In genomic region chr17:29722411-29723198, GRCh38 we compare ENCODE assay signal across 8 cellular contexts.
DNase-seq lines count a peak whose midpoint lies in the region; ATAC-seq and TF ChIP-seq lines count a peak whose summit lies in the region.

No MANE protein-coding gene starts in this region.

- peak overlapping the region; percentile 81 to 95 (median 92) for H3K27ac Mint-ChIP-seq in CD4-positive, CD25-positive, alpha-beta regulatory T cell
- H3K27ac Mint-ChIP-seq in T-cell = peak overlapping the region; percentile 90 to 93
- peak overlapping the region; percentile 87 to 92 for H3K27ac Mint-ChIP-seq in effector memory CD8-positive, alpha-beta T cell
- peak overlapping the region; percentile 21 to 98 (median 92) for H3K27ac Mint-ChIP-seq in naive thymus-derived CD4-positive, alpha-beta T cell

- TF ChIP-seq POLR2A in GM19193 (IDR thresholded peaks at IDR 0.05; ENCODE audit: extremely low read depth, insufficient read depth, insufficient read length) = peak; percentile 27

- H3K27me3 Mint-ChIP-seq in CD4-positive, CD25-positive, alpha-beta regulatory T cell = no peaks in the 10 kb centered on the region
- H3K27me3 Mint-ChIP-seq in T-cell = no peaks in the 10 kb centered on the region
- H3K27me3 Mint-ChIP-seq in effector memory CD8-positive, alpha-beta T cell = no peaks in the 10 kb centered on the region
- H3K27me3 Mint-ChIP-seq in naive thymus-derived CD4-positive, alpha-beta T cell = no peaks in the 10 kb centered on the region

- H3K4me3 Mint-ChIP-seq in CD4-positive, CD25-positive, alpha-beta regulatory T cell = peak overlapping the region; percentile 18 to 91 (median 78)
- H3K4me3 Mint-ChIP-seq in T-cell = peak overlapping the region; percentile 43 to 57 (median 55)
- H3K4me3 Mint-ChIP-seq in effector memory CD8-positive, alpha-beta T cell = peak overlapping the region; percentile 57 to 73
- peak overlapping the region; percentile 55 to 92 (median 72) for H3K4me3 Mint-ChIP-seq in naive thymus-derived CD4-positive, alpha-beta T cell

- peak; percentile 68 to 77 for ATAC-seq in CD4-positive, CD25-positive, alpha-beta regulatory T cell (ENCODE audit: low read depth in 2 of 2)
- ATAC-seq in HG03196 (IDR thresholded peaks at IDR 0.05; ENCODE audit: unreplicated experiment) (peak; percentile 75), T-cell (replicated peaks in 1 of 4) (peak; percentile 79 to 86 (median 82))
- peak; percentile 72 for ATAC-seq in effector memory CD8-positive, alpha-beta T cell (replicated peaks)
- ATAC-seq in naive thymus-derived CD4-positive, alpha-beta T cell = peak; percentile 84

- H3K36me3 Mint-ChIP-seq in CD4-positive, CD25-positive, alpha-beta regulatory T cell = peaks cover 15% of the 10 kb centered on the region
- peaks cover 20% of the 10 kb centered on the region for H3K36me3 Mint-ChIP-seq in T-cell
- H3K36me3 Mint-ChIP-seq in effector memory CD8-positive, alpha-beta T cell (ENCODE audit: insufficient read depth) = peaks cover 8% of the 10 kb centered on the region
- peaks cover 5 to 23% (median 16%) of the 10 kb centered on the region in 5 donors for H3K36me3 Mint-ChIP-seq in naive thymus-derived CD4-positive, alpha-beta T cell

- peaks cover 64% of the 10 kb centered on the region for H3K4me1 ChIP-seq in CD4-positive, CD25-positive, alpha-beta regulatory T cell (ENCODE audit: control insufficient read depth, insufficient read depth, low read length, poor library complexity, severe bottlenecking)
- peaks cover 56 to 74% of the 10 kb centered on the region in 2 donors for H3K4me1 ChIP-seq in naive thymus-derived CD4-positive, alpha-beta T cell (ENCODE audit: control insufficient read depth in 2 of 2, insufficient read depth in 2 of 2, low read length in 2 of 2)

- H3K27me3 ChIP-seq in CD4-positive, CD25-positive, alpha-beta regulatory T cell (ENCODE audit: control insufficient read depth, insufficient read depth, low read length) = no peaks in the 10 kb centered on the region
- H3K27me3 ChIP-seq in naive thymus-derived CD4-positive, alpha-beta T cell (ENCODE audit: control insufficient read depth in 2 of 2, insufficient read depth in 2 of 2, low read length in 2 of 2) = no peaks in the 10 kb centered on the region

- peaks cover 54 to 93% (median 64%) of the 10 kb centered on the region in 4 donors for H3K4me1 Mint-ChIP-seq in CD4-positive, CD25-positive, alpha-beta regulatory T cell
- H3K4me1 Mint-ChIP-seq in T-cell = peaks cover 82 to 90% (median 86%) of the 10 kb centered on the region in 3 donors
- H3K4me1 Mint-ChIP-seq in effector memory CD8-positive, alpha-beta T cell (ENCODE audit: low read depth in 2 of 2) = peaks cover 54 to 79% of the 10 kb centered on the region in 2 donors
- H3K4me1 Mint-ChIP-seq in naive thymus-derived CD4-positive, alpha-beta T cell = peaks cover 55 to 94% (median 85%) of the 10 kb centered on the region in 7 donors

- no peaks in the 10 kb centered on the region for H3K36me3 ChIP-seq in CD4-positive, CD25-positive, alpha-beta regulatory T cell (ENCODE audit: control insufficient read depth, insufficient read depth, low read length)
- no peaks in the 10 kb centered on the region for H3K36me3 ChIP-seq in naive thymus-derived CD4-positive, alpha-beta T cell (ENCODE audit: control insufficient read depth in 2 of 3, insufficient read depth in 3 of 3, low read length in 3 of 3)

- no peaks in the 10 kb centered on the region for H3K9me3 ChIP-seq in CD4-positive, CD25-positive, alpha-beta regulatory T cell (ENCODE audit: control insufficient read depth in 2 of 2, low read length in 2 of 2)
- no peaks in the 10 kb centered on the region for H3K9me3 ChIP-seq in naive thymus-derived CD4-positive, alpha-beta T cell (ENCODE audit: control insufficient read depth in 2 of 3, low read length in 3 of 3)

- H3K9me3 Mint-ChIP-seq in CD4-positive, CD25-positive, alpha-beta regulatory T cell = peaks cover 0 to 1% (median 0%) of the 10 kb centered on the region in 7 donors
- no peaks in the 10 kb centered on the region for H3K9me3 Mint-ChIP-seq in T-cell
- no peaks in the 10 kb centered on the region for H3K9me3 Mint-ChIP-seq in effector memory CD8-positive, alpha-beta T cell
- peaks cover 0 to 3% (median 0%) of the 10 kb centered on the region in 11 donors for H3K9me3 Mint-ChIP-seq in naive thymus-derived CD4-positive, alpha-beta T cell

- H3K4me3 ChIP-seq in CD4-positive, CD25-positive, alpha-beta regulatory T cell (ENCODE audit: low read depth, low read length) = peak overlapping the region; percentile 67
- peak overlapping the region; percentile 32 for H3K4me3 ChIP-seq in naive thymus-derived CD4-positive, alpha-beta T cell (ENCODE audit: low read length)

- CTCF ChIA-PET in T-cell (lab: Charles Lee) = interaction anchor here (0.5 to 3.1 kb wide), 14 partner anchors 10 to 109 kb away, joined by 3 to 13 read pairs (median 6); no protein-coding TSS in a partner anchor
- CTCF ChIA-PET in naive thymus-derived CD4-positive, alpha-beta T cell (lab: Charles Lee) = interaction anchor here (0.6 to 2.5 kb wide), 15 partner anchors 10 to 662 kb away, joined by 3 to 10 read pairs (median 4); no protein-coding TSS in a partner anchor

- POLR2A ChIA-PET in T-cell (lab: Charles Lee) = interaction anchor here (0.7 to 2.0 kb wide), 8 partner anchors 10 to 38 kb away, joined by 3 to 19 read pairs (median 10); no protein-coding TSS in a partner anchor
- POLR2A ChIA-PET in naive thymus-derived CD4-positive, alpha-beta T cell (lab: Charles Lee) = interaction anchor here (0.6 to 5.4 kb wide), 18 partner anchors 7 to 601 kb away, joined by 3 to 102 read pairs (median 5); no protein-coding TSS in a partner anchor

- DNase-seq in CD4-positive, CD25-positive, alpha-beta regulatory T cell = peak; percentile 16 to 70 (median 67)
- DNase-seq in T-cell = peak in 32 of 34 experiments; percentile 24 to 84 (median 58)
- DNase-seq in effector memory CD8-positive, alpha-beta T cell = peak; percentile 29 to 43 (median 43)
- DNase-seq in naive thymus-derived CD4-positive, alpha-beta T cell = peak in 7 of 9 donors; percentile 69 to 85 (median 80)
- DNase-seq in ecto neural progenitor cell (ENCODE audit: low spot score) = no peak
- no peak for DNase-seq in HuH-7.5 (ENCODE audit: low spot score)

- intact Hi-C loops in naive thymus-derived CD4-positive, alpha-beta T cell (cut with micrococcal nuclease) = loop anchor here (1.0 to 5.0 kb wide), 7 partner anchors 16 to 57 kb away; no protein-coding TSS in a partner anchor

- H3K27ac ChIP-seq in CD4-positive, CD25-positive, alpha-beta regulatory T cell (ENCODE audit: insufficient read depth, low read length, poor library complexity, severe bottlenecking) = peak overlapping the region; percentile 68
- H3K27ac ChIP-seq in naive thymus-derived CD4-positive, alpha-beta T cell (ENCODE audit: low read depth, low read length) = peak overlapping the region; percentile 72

Comparison
In these comparisons a context has a peak if more than half of its experiments do, and no peak if none do; other contexts are left out.
1. DNase-seq: peak in CD4-positive, CD25-positive, alpha-beta regulatory T cell (3 of 3), T-cell (32 of 34), effector memory CD8-positive, alpha-beta T cell (3 of 3) and naive thymus-derived CD4-positive, alpha-beta T cell (7 of 9); none in ecto neural progenitor cell (single experiment) and HuH-7.5 (single experiment).
2. Peak in every context shown above with its lines, with median percentiles within 50 percentile points of each other: ATAC-seq, H3K27ac Mint-ChIP-seq and H3K4me3 Mint-ChIP-seq.